21 cellular contexts compared by ENCODE assay signal in the genomic region with DNA sequence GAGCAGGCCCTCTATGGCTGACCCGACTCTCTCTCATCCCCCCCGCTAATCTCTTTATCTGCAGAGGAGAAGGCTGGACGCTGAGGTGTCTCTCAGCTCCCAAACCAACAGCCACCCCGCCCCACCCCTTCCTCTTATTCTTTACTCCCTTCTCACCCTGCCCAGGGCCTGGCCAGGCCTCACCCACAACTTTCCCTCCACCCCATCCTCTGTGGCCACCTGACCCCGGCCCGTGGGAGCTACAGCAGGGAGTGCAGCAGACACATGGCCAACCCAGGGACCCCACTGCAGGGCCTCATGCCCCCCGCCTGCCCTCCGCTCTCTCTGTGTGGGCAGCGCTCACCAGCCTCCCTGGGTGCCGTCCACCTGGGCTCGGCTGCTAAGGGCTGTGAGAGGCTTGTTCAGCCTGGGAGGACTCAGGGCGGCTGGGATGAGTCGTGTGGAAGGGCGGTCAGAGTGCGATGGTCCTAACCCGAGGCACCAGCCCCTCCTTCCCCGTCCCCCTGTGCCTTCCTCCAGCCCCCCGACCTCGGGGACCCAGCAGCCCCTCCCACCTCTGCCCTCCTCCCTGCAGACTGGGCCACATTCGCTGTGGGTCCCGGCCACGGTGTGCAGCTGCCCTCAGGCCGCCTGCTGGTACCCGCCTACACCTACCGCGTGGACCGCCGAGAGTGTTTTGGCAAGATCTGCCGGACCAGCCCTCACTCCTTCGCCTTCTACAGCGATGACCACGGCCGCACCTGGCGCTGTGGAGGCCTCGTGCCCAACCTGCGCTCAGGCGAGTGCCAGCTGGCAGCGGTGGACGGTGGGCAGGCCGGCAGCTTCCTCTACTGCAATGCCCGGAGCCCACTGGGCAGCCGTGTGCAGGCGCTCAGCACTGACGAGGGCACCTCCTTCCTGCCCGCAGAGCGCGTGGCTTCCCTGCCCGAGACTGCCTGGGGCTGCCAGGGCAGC. TPM values are rescaled to one million over a fixed set of nuclear protein-coding genes. Genes with fewer than 3 reads are reported as not detected.
DNase-seq lines count a peak whose midpoint lies in the region; ATAC-seq, FAIRE-seq and TF ChIP-seq lines count a peak whose summit lies in the region.
"Had no signal": no experiment of that assay in that cellular context is flagged by ENCODE, and none has a peak within 500 bp of the region (broad histone marks: within the 10 kb centered on the region; RNA-seq: fewer than 3 reads in every experiment).

No MANE protein-coding gene starts in this region.

- H4K20me1 ChIP-seq in K562 (replicated peaks; ENCODE audit: control insufficient read depth, insufficient read depth, low read length) (no peaks in the 10 kb centered on the region), osteoblast (ENCODE audit: insufficient read depth, low read length) (no peaks in the 10 kb centered on the region)

- CTCF ChIA-PET in K562 (lab: Yijun Ruan, JAX; ENCODE audit: low intra/inter-chr PET ratio): no interaction called here

- H2AFZ ChIP-seq in K562 (ENCODE audit: low read depth, low read length): no peak overlapping the region
- H2AFZ ChIP-seq in osteoblast (ENCODE audit: low read length): no peak overlapping the region

- no peaks in the 10 kb centered on the region for H3K9me1 ChIP-seq in K562 (ENCODE audit: control insufficient read depth, insufficient read depth, low read length)

- POLR2A ChIA-PET in K562 (lab: Yijun Ruan, JAX): interaction anchor here (0.6 kb wide), 1 partner anchor 22 kb away, joined by 3 read pairs; no protein-coding TSS in a partner anchor

- 30% methylated on average over 15 of the region's 48 CpGs for WGBS in K562 (ENCODE audit: insufficient coverage, low coverage, missing lambda C conversion rate)

- peak overlapping the region in 1 of 2 experiments; percentile 6; a peak in 2 of 4 replicates for H3K9ac ChIP-seq in K562 (ENCODE audit: insufficient read depth in 1 of 2, low read depth in 2 of 2, low read length in 2 of 2)

- H3K27me3 ChIP-seq in K562 (ENCODE audit: control insufficient read depth in 2 of 2, insufficient read depth in 2 of 2, low read length in 2 of 2) (no peaks in the 10 kb centered on the region), osteoblast (ENCODE audit: insufficient read depth, low read length) (no peaks in the 10 kb centered on the region)
- H3K27me3 ChIP-seq: ovary had no signal

- H3K79me2 ChIP-seq in K562 (ENCODE audit: control insufficient read depth, insufficient read depth, low read length): no peaks in the 10 kb centered on the region
- H3K79me2 ChIP-seq in osteoblast (ENCODE audit: insufficient read depth, low read length): no peaks in the 10 kb centered on the region

- no peak overlapping the region for H3K4me2 ChIP-seq in K562 (ENCODE audit: insufficient read depth, low read length)
- H3K4me2 ChIP-seq in osteoblast (ENCODE audit: insufficient read depth, low read length): no peak overlapping the region

- DNase-seq in NCI-H82 (lab: John Stamatoyannopoulos, UW) (peak; percentile 35), NCI-H82 treated with DMSO at 0.1 percent for 48 hours (lab: John Stamatoyannopoulos, UW; ENCODE audit: unreplicated experiment) (no peak), D341Med (ENCODE audit: low spot score) (peak; percentile 29), K562 (ENCODE audit: extremely low read depth in 1 of 4, low spot score in 3 of 4) (no peak), osteoblast (ENCODE audit: insufficient read length, low spot score, missing footprints) (peak; percentile 80), amniotic stem cell (lab: John Stamatoyannopoulos, UW) (no peak)
- DNase-seq in stimulated activated CD8-positive, alpha-beta memory T cell treated with anti-CD3 and anti-CD28 coated beads, Interleukin-4, amount 100 ng/mL, for 48 hours: no peak
- DNase-seq: 8988T; activated T-cell treated with anti-CD3 and anti-CD28 coated beads, Interleukin-2, amount 50 U/mL, for 4 hours; central memory CD4-positive, alpha-beta T cell; DMS79 treated with DMSO at 0.1 percent for 48 hours; hippocampal formation; Kasumi-1; NCI-H446 treated with DMSO at 0.1 percent for 48 hours; SIG-M5; stimulated activated CD4-positive, alpha-beta T cell treated with anti-CD3 and anti-CD28 coated beads, Interleukin-4, amount 100 ng/mL, for 4 hours had no signal

- TF ChIP-seq CTCF in K562 (IDR thresholded peaks at IDR 0.05 in 2 of 3, conservative IDR thresholded peaks at IDR 0.05 in 1 of 3; ENCODE audit: insufficient read depth in 2 of 3, low read depth in 1 of 3, low read length in 3 of 3): no peak
- TF ChIP-seq CTCF in osteoblast (IDR thresholded peaks at IDR 0.05; ENCODE audit: extremely low read depth, low read depth, low read length): no peak

- TF ChIP-seq POLR2A in K562 (conservative IDR thresholded peaks at IDR 0.05): no peak

- no peak for TF ChIP-seq RAD21 in K562 (CRISPR knock-in tag; conservative IDR thresholded peaks at IDR 0.05 in 1 of 2, IDR thresholded peaks at IDR 0.05 in 1 of 2)

- H3K9me3 ChIP-seq in K562 (replicated peaks; ENCODE audit: control insufficient read depth, insufficient read depth, low read depth, low read length): no peaks in the 10 kb centered on the region
- no peaks in the 10 kb centered on the region for H3K9me3 ChIP-seq in osteoblast (ENCODE audit: low read depth, low read length)
- H3K9me3 ChIP-seq: ovary, tibial artery had no signal

- no peak for FAIRE-seq in K562 (lab: Jason Lieb, UNC)

- H3K36me3 ChIP-seq in K562 (ENCODE audit: control insufficient read depth, insufficient read depth, low read length) (no peaks in the 10 kb centered on the region), osteoblast (ENCODE audit: insufficient read depth, low read length) (no peaks in the 10 kb centered on the region)
- H3K36me3 ChIP-seq: ovary, tibial artery had no signal

- no peak overlapping the region for H3K27ac ChIP-seq in K562 (ENCODE audit: extremely low read depth, low read depth, low read length)
- no peak overlapping the region for H3K27ac ChIP-seq in osteoblast (ENCODE audit: low read depth, low read length)
- H3K27ac ChIP-seq: ovary, tibial artery had no signal

- H3K4me3 ChIP-seq in K562: no peak overlapping the region
- no peak overlapping the region for H3K4me3 ChIP-seq in osteoblast (ENCODE audit: insufficient read depth, low read length)
- H3K4me3 ChIP-seq: ovary, tibial artery had no signal

- in situ Hi-C loops in K562 (cut with MboI): no loop called here

- TF ChIP-seq EP300 in K562 (IDR thresholded peaks at IDR 0.05; ENCODE audit: low read length): no peak

- no TSS peak for BruUV-seq in K562 (replicated peaks; lab: Mats Ljungman, UMichigan)

- ATAC-seq in K562 (no peak; the same call in 2 of the 3 replicates), HG03108 (IDR thresholded peaks at IDR 0.05; ENCODE audit: unreplicated experiment) (no peak)
- ATAC-seq: activated T-cell treated with anti-CD3 and anti-CD28 coated beads, Interleukin-2, amount 50 U/mL, for 4 hours had no signal

- H3K4me1 ChIP-seq in K562 (replicated peaks in 1 of 2; ENCODE audit: control insufficient read depth in 2 of 2, insufficient read depth in 2 of 2, low read length in 2 of 2) (peaks cover 0 to 73% of the 10 kb centered on the region in 2 experiments; a peak in 3 of 5 replicates), osteoblast (ENCODE audit: insufficient read depth, low read length) (no peaks in the 10 kb centered on the region)

- intact Hi-C loops in K562 (cut with micrococcal nuclease): no loop called here

RNA-seq across cellular contexts. Expression of a gene that starts 6.8 kb away (rescaled TPM):
- 1.3 TPM in 1 of 2 replicates, not detected in the other for total RNA-seq in K562 (2011; cell fraction: chromatin; rRNA removed; ENCODE audit: low replicate concordance)
- 0.50 and 0.66 TPM in 2 replicates for total RNA-seq in K562 (2011; cell fraction: nucleolus; rRNA removed)
- total RNA-seq in K562 (2011; cell fraction: nucleoplasm; rRNA removed): 0.29 and 1.1 TPM in 2 replicates
- total RNA-seq in K562 (2014; rRNA removed) (not detected in 2 replicates), K562 (2014; rRNA removed; fragmentation: Illumina TruSeq; extraction: Trizol) (not detected in 2 replicates), K562 (2015; rRNA removed; fragmentation: Illumina TruSeq; extraction: Trizol) (not detected in 2 replicates), K562 (2021) (0.38 and 0.40 TPM in 2 replicates), osteoblast (not detected in 2 replicates)
- polyA plus RNA-seq in K562 (2011; rRNA removed) (0.12 TPM in 1 of 2 replicates, not detected in the other), K562 (2014; fragmentation: Illumina TruSeq; extraction: Trizol) (not detected in 2 replicates), K562 (2014; fragmentation: Nextera tagmentation; extraction: Ambion mirVana) (not detected), K562 (2014; rRNA removed) (0.01 TPM in 1 of 2 replicates, not detected in the other)
- polyA plus RNA-seq in K562 (2011; cell fraction: cytosol; rRNA removed): 0.12 and 0.21 TPM in 2 replicates
- 0.14 and 0.65 TPM in 2 replicates for polyA plus RNA-seq in K562 (2011; cell fraction: nucleus; rRNA removed)
- polyA plus RNA-seq in K562 (2012): 0.55 and 1.1 TPM in 2 replicates
- polyA minus RNA-seq in K562 (2011; rRNA and poly(A)+ RNA removed): not detected in 2 replicates
- not detected in 2 replicates for polyA minus RNA-seq in K562 (2011; cell fraction: cytosol; rRNA and poly(A)+ RNA removed)
- polyA minus RNA-seq in K562 (2011; cell fraction: nucleus; rRNA and poly(A)+ RNA removed): 0.27 TPM in 1 of 2 replicates, not detected in the other

RNA-seq across cellular contexts. Expression of a gene that starts 39.1 kb away (rescaled TPM):
- total RNA-seq in K562 (2011; cell fraction: chromatin; rRNA removed; ENCODE audit: low replicate concordance): 0.51 and 1.8 TPM in 2 replicates
- total RNA-seq in K562 (2011; cell fraction: nucleolus; rRNA removed): 1.8 and 2.2 TPM in 2 replicates
- 1.1 TPM in 1 of 2 replicates, not detected in the other for total RNA-seq in K562 (2011; cell fraction: nucleoplasm; rRNA removed)
- total RNA-seq in K562 (2014; rRNA removed): 0.61 TPM in 1 of 2 replicates, not detected in the other
- total RNA-seq in K562 (2014; rRNA removed; fragmentation: Illumina TruSeq; extraction: Trizol): not detected in 2 replicates
- not detected in 2 replicates for total RNA-seq in K562 (2015; rRNA removed; fragmentation: Illumina TruSeq; extraction: Trizol)
- 0.31 and 0.42 TPM in 2 replicates for total RNA-seq in K562 (2021)
- polyA plus RNA-seq in K562 (2011; rRNA removed): 0.08 TPM in 1 of 2 replicates, not detected in the other
- not detected in 2 replicates for polyA plus RNA-seq in K562 (2011; cell fraction: cytosol; rRNA removed)
- 0.15 and 0.43 TPM in 2 replicates for polyA plus RNA-seq in K562 (2011; cell fraction: nucleus; rRNA removed)
- 0.90 and 1.00 TPM in 2 replicates for polyA plus RNA-seq in K562 (2012)
- polyA plus RNA-seq in K562 (2014; fragmentation: Illumina TruSeq; extraction: Trizol): not detected in 2 replicates
- polyA plus RNA-seq in K562 (2014; fragmentation: Nextera tagmentation; extraction: Ambion mirVana): not detected
- polyA plus RNA-seq in K562 (2014; rRNA removed): 0.38 TPM in 1 of 2 replicates, not detected in the other
- not detected in 2 replicates for polyA minus RNA-seq in K562 (2011; rRNA and poly(A)+ RNA removed)
- not detected in 2 replicates for polyA minus RNA-seq in K562 (2011; cell fraction: cytosol; rRNA and poly(A)+ RNA removed)
- 0.33 and 0.67 TPM in 2 replicates for polyA minus RNA-seq in K562 (2011; cell fraction: nucleus; rRNA and poly(A)+ RNA removed)
- 0.29 and 0.36 TPM in 2 replicates for total RNA-seq in osteoblast
- polyA plus RNA-seq: CD14-positive monocyte had no signal

RNA-seq across cellular contexts. Expression of a gene that starts 42.9 kb away (rescaled TPM):
- total RNA-seq in K562 (2011; cell fraction: chromatin; rRNA removed; ENCODE audit: low replicate concordance): 0.88 and 5.3 TPM in 2 replicates
- 7.6 and 13.2 TPM in 2 replicates for total RNA-seq in K562 (2011; cell fraction: nucleolus; rRNA removed)
- total RNA-seq in K562 (2011; cell fraction: nucleoplasm; rRNA removed): 4.0 and 4.3 TPM in 2 replicates
- total RNA-seq in K562 (2014; rRNA removed) (1.3 and 2.0 TPM in 2 replicates), K562 (2014; rRNA removed; fragmentation: Illumina TruSeq; extraction: Trizol) (0.15 TPM in 1 of 2 replicates, not detected in the other), K562 (2015; rRNA removed; fragmentation: Illumina TruSeq; extraction: Trizol) (0.25 and 0.53 TPM in 2 replicates), K562 (2021) (0.87 and 1.0 TPM in 2 replicates), osteoblast (not detected in 2 replicates)
- polyA plus RNA-seq in K562 (2011; rRNA removed) (2.3 and 2.5 TPM in 2 replicates), K562 (2014; fragmentation: Illumina TruSeq; extraction: Trizol) (0.28 and 0.90 TPM in 2 replicates), K562 (2014; fragmentation: Nextera tagmentation; extraction: Ambion mirVana) (not detected), K562 (2014; rRNA removed) (1.1 TPM in 2 replicates)
- polyA plus RNA-seq in K562 (2011; cell fraction: cytosol; rRNA removed): 3.0 and 16.0 TPM in 2 replicates
- 1.8 and 6.6 TPM in 2 replicates for polyA plus RNA-seq in K562 (2011; cell fraction: nucleus; rRNA removed)
- 1.0 and 1.2 TPM in 2 replicates for polyA plus RNA-seq in K562 (2012)
- 0.18 and 0.56 TPM in 2 replicates for polyA minus RNA-seq in K562 (2011; rRNA and poly(A)+ RNA removed)
- 1.8 and 2.1 TPM in 2 replicates for polyA minus RNA-seq in K562 (2011; cell fraction: cytosol; rRNA and poly(A)+ RNA removed)
- polyA minus RNA-seq in K562 (2011; cell fraction: nucleus; rRNA and poly(A)+ RNA removed): 0.56 and 0.94 TPM in 2 replicates

RNA-seq across cellular contexts. Expression of a gene that starts 53.8 kb away (rescaled TPM):
- not detected in 2 replicates for total RNA-seq in K562 (2011; cell fraction: chromatin; rRNA removed; ENCODE audit: low replicate concordance)
- total RNA-seq in K562 (2011; cell fraction: nucleolus; rRNA removed): not detected in 2 replicates
- not detected in 2 replicates for total RNA-seq in K562 (2011; cell fraction: nucleoplasm; rRNA removed)
- total RNA-seq in K562 (2014; rRNA removed): not detected in 2 replicates
- total RNA-seq in K562 (2014; rRNA removed; fragmentation: Illumina TruSeq; extraction: Trizol): not detected in 2 replicates
- not detected in 2 replicates for total RNA-seq in K562 (2015; rRNA removed; fragmentation: Illumina TruSeq; extraction: Trizol)
- not detected in 2 replicates for total RNA-seq in K562 (2021)
- not detected in 2 replicates for polyA plus RNA-seq in K562 (2011; rRNA removed)
- not detected in 2 replicates for polyA plus RNA-seq in K562 (2011; cell fraction: cytosol; rRNA removed)
- not detected in 2 replicates for polyA plus RNA-seq in K562 (2011; cell fraction: nucleus; rRNA removed)
- not detected in 2 replicates for polyA plus RNA-seq in K562 (2012)
- polyA plus RNA-seq in K562 (2014; fragmentation: Illumina TruSeq; extraction: Trizol): not detected in 2 replicates
- not detected for polyA plus RNA-seq in K562 (2014; fragmentation: Nextera tagmentation; extraction: Ambion mirVana)
- polyA plus RNA-seq in K562 (2014; rRNA removed): not detected in 2 replicates
- polyA minus RNA-seq in K562 (2011; rRNA and poly(A)+ RNA removed): not detected in 2 replicates
- not detected in 2 replicates for polyA minus RNA-seq in K562 (2011; cell fraction: cytosol; rRNA and poly(A)+ RNA removed)
- not detected in 2 replicates for polyA minus RNA-seq in K562 (2011; cell fraction: nucleus; rRNA and poly(A)+ RNA removed)
- not detected in 2 replicates for total RNA-seq in osteoblast
- total RNA-seq: mucosa of gallbladder had no signal
- polyA plus RNA-seq: CD14-positive monocyte, ovary had no signal

Comparison
In these comparisons a context has a peak if more than half of its experiments do, and no peak if none do; other contexts are left out.
1. DNase-seq: peak in NCI-H82 (single experiment), D341Med (single experiment) and osteoblast (single experiment); none in NCI-H82 treated with DMSO at 0.1 percent for 48 hours (single experiment), K562 (0 of 4), amniotic stem cell (single experiment) and stimulated activated CD8-positive, alpha-beta memory T cell treated with anti-CD3 and anti-CD28 coated beads, Interleukin-4, amount 100 ng/mL, for 48 hours (single experiment).